8 cellular contexts compared by ENCODE assay signal in genomic region chrX:13029341-13029740, GRCh38. TPM values are rescaled to one million over a fixed set of nuclear protein-coding genes. Genes with fewer than 3 reads are reported as not detected.
A peak's percentile ranks its signal among the peaks of the same experiment; 100 is the strongest.
DNase-seq lines count a peak whose midpoint lies in the region; ATAC-seq and TF ChIP-seq lines count a peak whose summit lies in the region.

No MANE protein-coding gene starts in this region.

- peak overlapping the region in 1 of 12 donors; percentile 7 for H3K4me3 ChIP-seq in heart left ventricle

- 4 to 11% (median 9%) methylated on average over 5 of the region's 5 CpGs for WGBS in heart left ventricle, 4 donors

- peak overlapping the region; percentile 36 for H3K4me3 Mint-ChIP-seq in T-helper 2 cell treated with Interferon-gamma antibody and Interleukin-4, amounts not matched to agents 5 μg/mL and 100 μg/mL, for 36 hours

- no peak overlapping the region for H3K27ac Mint-ChIP-seq in T-helper 2 cell treated with Interferon-gamma antibody and Interleukin-4, amounts not matched to agents 5 μg/mL and 100 μg/mL, for 36 hours

- DNase-seq in H4 (ENCODE audit: low spot score) (peak; percentile 33), heart left ventricle (peak; percentile 57 to 79 (median 70)), renal cortical epithelial cell (ENCODE audit: low read depth) (peak; percentile 27), superior temporal gyrus (ENCODE audit: extremely low spot score) (no peak)
- DNase-seq in T-helper 2 cell treated with Interferon-gamma antibody and Interleukin-4, amounts not matched to agents 5 μg/mL and 100 μg/mL, for 36 hours (ENCODE audit: low spot score) = no peak
- no peak for DNase-seq in stimulated activated CD4-positive, alpha-beta T cell treated with anti-CD3 and anti-CD28 coated beads, Interleukin-2, amount 100 ng/mL, for 48 hours
- no peak for DNase-seq in activated CD8-positive, alpha-beta memory T cell treated with anti-CD3 and anti-CD28 coated beads, Interleukin-2, amount 50 U/mL, for 48 hours

- ATAC-seq in heart left ventricle = peak; percentile 62 to 80 (median 72)
- ATAC-seq in GM18505 (IDR thresholded peaks at IDR 0.05; ENCODE audit: unreplicated experiment) = no peak

- peaks cover 0 to 15% (median 0%) of the 10 kb centered on the region in 9 donors for H3K27me3 ChIP-seq in heart left ventricle

- no peaks in the 10 kb centered on the region for H3K27me3 Mint-ChIP-seq in T-helper 2 cell treated with Interferon-gamma antibody and Interleukin-4, amounts not matched to agents 5 μg/mL and 100 μg/mL, for 36 hours (ENCODE audit: low read depth)

- TF ChIP-seq POLR2A in heart left ventricle (IDR thresholded peaks at IDR 0.05) (no peak), GM18505 (IDR thresholded peaks at IDR 0.05; ENCODE audit: borderline replicate concordance, extremely low read depth, insufficient read depth, insufficient read length) (no peak)

- no peaks in the 10 kb centered on the region for H3K9me3 Mint-ChIP-seq in T-helper 2 cell treated with Interferon-gamma antibody and Interleukin-4, amounts not matched to agents 5 μg/mL and 100 μg/mL, for 36 hours

- peaks cover 46% of the 10 kb centered on the region for H3K4me1 Mint-ChIP-seq in T-helper 2 cell treated with Interferon-gamma antibody and Interleukin-4, amounts not matched to agents 5 μg/mL and 100 μg/mL, for 36 hours (ENCODE audit: low read depth)

- H3K27ac ChIP-seq in heart left ventricle = peak overlapping the region in 11 of 12 donors; percentile 43 to 84 (median 71)

- no peak for TF ChIP-seq CTCF in heart left ventricle (IDR thresholded peaks at IDR 0.05)

- intact Hi-C loops in heart left ventricle (cut with DNase I) = loop anchor here in 2 of 10 donors (2.0 to 5.0 kb wide), 2 partner anchors 39 to 47 kb away; no protein-coding TSS in a partner anchor

- no peaks in the 10 kb centered on the region for H3K9me3 ChIP-seq in heart left ventricle

- H3K36me3 ChIP-seq in heart left ventricle = no peaks in the 10 kb centered on the region

- H3K4me1 ChIP-seq in heart left ventricle = peaks cover 0 to 32% (median 14%) of the 10 kb centered on the region in 12 donors

- H3K36me3 Mint-ChIP-seq in T-helper 2 cell treated with Interferon-gamma antibody and Interleukin-4, amounts not matched to agents 5 μg/mL and 100 μg/mL, for 36 hours (ENCODE audit: low read depth) = peaks cover 2% of the 10 kb centered on the region

RNA-seq across cellular contexts. Expression of gene FAM9C, which starts 15.1 kb away (rescaled TPM):
- total RNA-seq in H4 (2014; rRNA removed; shearing (Covaris generic)) = not detected in 2 replicates
- total RNA-seq in heart left ventricle (1 to 10 TPM in 1 of 9 donors, under 1 TPM in 5, not detected in 3; 0.20 to 2.6 (median 0.34) TPM), renal cortical epithelial cell (not detected in 2 replicates)
- not detected for polyA plus RNA-seq in heart left ventricle

RNA-seq across cellular contexts. Expression of gene TMSB4X, which starts 54.4 kb away (rescaled TPM):
- 6,124 and 7,364 TPM in 2 replicates for total RNA-seq in H4 (2014; rRNA removed; shearing (Covaris generic))
- total RNA-seq in heart left ventricle (1,000 to 10,000 TPM in 4 of 9 donors, 100 to 1,000 TPM in 5; 689 to 3,543 (median 935) TPM), renal cortical epithelial cell (2,616 and 8,785 TPM in 2 replicates)
- 1,000 to 10,000 TPM; 1,893 to 1,976 TPM for polyA plus RNA-seq in heart left ventricle

Comparison
In these comparisons a context has a peak if more than half of its experiments do, and no peak if none do; other contexts are left out.
1. DNase-seq: peak in H4 (single experiment), heart left ventricle (5 of 5) and renal cortical epithelial cell (single experiment); none in T-helper 2 cell treated with Interferon-gamma antibody and Interleukin-4, amounts not matched to agents 5 μg/mL and 100 μg/mL, for 36 hours (single experiment), stimulated activated CD4-positive, alpha-beta T cell treated with anti-CD3 and anti-CD28 coated beads, Interleukin-2, amount 100 ng/mL, for 48 hours (0 of 2), activated CD8-positive, alpha-beta memory T cell treated with anti-CD3 and anti-CD28 coated beads, Interleukin-2, amount 50 U/mL, for 48 hours (single experiment) and superior temporal gyrus (single experiment).